In the genomic region with DNA sequence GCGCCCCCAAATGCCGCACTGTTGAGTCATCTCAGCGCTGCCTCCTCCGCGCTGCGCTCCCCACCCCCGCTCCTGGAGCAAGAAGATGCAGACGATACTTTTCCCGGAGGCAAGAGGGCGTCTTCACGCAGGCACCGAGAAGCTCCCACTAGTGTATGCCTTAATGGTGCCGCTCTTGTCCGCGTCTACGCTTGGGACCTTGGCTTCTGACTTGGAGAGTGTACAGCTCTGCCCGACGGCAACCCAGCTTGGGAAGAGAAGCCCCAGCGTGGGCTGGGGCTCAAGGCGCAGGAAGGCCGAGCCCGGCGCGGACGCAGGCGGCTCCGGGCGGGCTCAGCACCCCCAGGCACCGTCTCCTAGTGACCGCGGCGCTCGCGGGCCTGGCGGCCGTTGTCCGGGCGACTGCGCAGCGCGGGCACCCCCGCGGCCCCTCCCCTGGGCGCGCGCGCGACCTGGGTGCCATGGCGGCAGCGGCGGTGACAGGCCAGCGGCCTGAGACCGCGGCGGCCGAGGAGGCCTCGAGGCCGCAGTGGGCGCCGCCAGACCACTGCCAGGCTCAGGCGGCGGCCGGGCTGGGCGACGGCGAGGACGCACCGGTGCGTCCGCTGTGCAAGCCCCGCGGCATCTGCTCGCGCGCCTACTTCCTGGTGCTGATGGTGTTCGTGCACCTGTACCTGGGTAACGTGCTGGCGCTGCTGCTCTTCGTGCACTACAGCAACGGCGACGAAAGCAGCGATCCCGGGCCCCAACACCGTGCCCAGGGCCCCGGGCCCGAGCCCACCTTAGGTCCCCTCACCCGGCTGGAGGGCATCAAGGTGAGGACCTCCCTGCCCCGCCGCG, we compare ENCODE assay signal across 8 cellular contexts.
A peak's percentile ranks its signal among the peaks of the same experiment; 100 is the strongest.
DNase-seq lines count a peak whose midpoint lies in the region; ATAC-seq and TF ChIP-seq lines count a peak whose summit lies in the region.

A gene with protein sequence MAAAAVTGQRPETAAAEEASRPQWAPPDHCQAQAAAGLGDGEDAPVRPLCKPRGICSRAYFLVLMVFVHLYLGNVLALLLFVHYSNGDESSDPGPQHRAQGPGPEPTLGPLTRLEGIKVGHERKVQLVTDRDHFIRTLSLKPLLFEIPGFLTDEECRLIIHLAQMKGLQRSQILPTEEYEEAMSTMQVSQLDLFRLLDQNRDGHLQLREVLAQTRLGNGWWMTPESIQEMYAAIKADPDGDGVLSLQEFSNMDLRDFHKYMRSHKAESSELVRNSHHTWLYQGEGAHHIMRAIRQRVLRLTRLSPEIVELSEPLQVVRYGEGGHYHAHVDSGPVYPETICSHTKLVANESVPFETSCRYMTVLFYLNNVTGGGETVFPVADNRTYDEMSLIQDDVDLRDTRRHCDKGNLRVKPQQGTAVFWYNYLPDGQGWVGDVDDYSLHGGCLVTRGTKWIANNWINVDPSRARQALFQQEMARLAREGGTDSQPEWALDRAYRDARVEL (plus strand): TSS at position 446 of the 840 bp plus-strand sequence. CDS start 16 bp downstream, at position 462.

- DNase-seq in GM12865 (ENCODE audit: low read depth): peak; percentile 83
- DNase-seq in NCI-H2171 (lab: John Stamatoyannopoulos, UW): peak; percentile 44
- peak; percentile 54 for DNase-seq in central memory CD4-positive, alpha-beta T cell
- peak; percentile 97 for DNase-seq in islet precursor cell
- peak; percentile 64 to 78 (median 67) for DNase-seq in stimulated activated CD4-positive, alpha-beta T cell treated with anti-CD3 and anti-CD28 coated beads, Interleukin-12 subunit alpha, Interleukin-12 subunit beta, amount 100 ng/mL, for 48 hours (ENCODE audit: low read depth in 2 of 3, low spot score in 1 of 3)

- TF ChIP-seq CTCF in GM12865 (IDR thresholded peaks at IDR 0.05; ENCODE audit: insufficient read depth, low read depth, low read length, missing control alignments): peak; percentile 8

- ATAC-seq in HG02588 (IDR thresholded peaks at IDR 0.05; ENCODE audit: unreplicated experiment): peak; percentile 47
- peak; percentile 78 to 80 for ATAC-seq in activated CD4-positive, CD25-positive, alpha-beta regulatory T cell treated with anti-CD3 and anti-CD28 coated beads, Interleukin-2, amount 50 U/mL, for 24 hours
- ATAC-seq in HG03378 (IDR thresholded peaks at IDR 0.05; ENCODE audit: unreplicated experiment): no peak

- peak within 1 kb of the TSS; percentile 82 for H3K4me3 ChIP-seq in GM12865 (ENCODE audit: low read depth, low read length)

Comparison
In these comparisons a context has a peak if more than half of its experiments do, and no peak if none do; other contexts are left out.
1. DNase-seq: peak in every context shown above with its lines; median percentile 97 in islet precursor cell; 83 in GM12865; 67 in stimulated activated CD4-positive, alpha-beta T cell treated with anti-CD3 and anti-CD28 coated beads, Interleukin-12 subunit alpha, Interleukin-12 subunit beta, amount 100 ng/mL, for 48 hours; 54 in central memory CD4-positive, alpha-beta T cell; 44 in NCI-H2171.